13 cellular contexts compared by ENCODE assay signal in genomic region chr10:58943234-58943633, GRCh38.
DNase-seq lines count a peak whose midpoint lies in the region; ATAC-seq and TF ChIP-seq lines count a peak whose summit lies in the region.
"Had no signal": no experiment of that assay in that cellular context is flagged by ENCODE, and none has a peak within 500 bp of the region (broad histone marks: within the 10 kb centered on the region; RNA-seq: fewer than 3 reads in every experiment).

No MANE protein-coding gene starts in this region.

- dilution Hi-C loops in mammary epithelial cell (cut with HindIII; ENCODE audit: low sequenced_read_pairs), result no loop called here

- H3K4me3 Mint-ChIP-seq in HFFc6 (peak overlapping the region; percentile 4; the same call in 1 of the 2 replicates), osteocyte (ENCODE audit: unreplicated experiment) (no peak overlapping the region)
- H3K4me3 Mint-ChIP-seq: CD14-positive monocyte, GM23338 had no signal

- TF ChIP-seq CTCF in AG10803 (conservative IDR thresholded peaks at IDR 0.05; ENCODE audit: low read length) (no peak), HFFc6 (IDR thresholded peaks at IDR 0.05) (no peak), mammary epithelial cell (conservative IDR thresholded peaks at IDR 0.05 in 1 of 2, IDR thresholded peaks at IDR 0.05 in 1 of 2; ENCODE audit: extremely low read depth in 1 of 2, insufficient read depth in 1 of 2, low read depth in 1 of 2, low read length in 2 of 2) (no peak), osteocyte (IDR thresholded peaks at IDR 0.05) (no peak)

- H3K4me3 ChIP-seq in AG10803 (ENCODE audit: low read length) (no peak overlapping the region), mammary epithelial cell (replicated peaks in 1 of 3; ENCODE audit: insufficient read depth in 1 of 3, low read depth in 2 of 3, low read length in 3 of 3) (no peak overlapping the region)
- H3K4me3 ChIP-seq: GM23338 had no signal

- H3K9me3 Mint-ChIP-seq in HFFc6, result peaks cover 3% of the 10 kb centered on the region; the same call in 1 of the 2 replicates
- H3K9me3 Mint-ChIP-seq in osteocyte (ENCODE audit: unreplicated experiment), result peaks cover 11% of the 10 kb centered on the region
- H3K9me3 Mint-ChIP-seq: GM23338 had no signal

- H3K9me3 ChIP-seq in mammary epithelial cell (replicated peaks; ENCODE audit: insufficient read depth, low read length), result no peaks in the 10 kb centered on the region

- no TSS peak for BruUV-seq in mammary epithelial cell (replicated peaks; lab: Mats Ljungman, UMichigan)

- WGBS in mammary epithelial cell (ENCODE audit: low coverage, missing lambda C conversion rate), result 85% methylated on average over 1 of the region's 1 CpG

- no peaks in the 10 kb centered on the region for H3K36me3 Mint-ChIP-seq in HFFc6 (ENCODE audit: low read depth)
- no peaks in the 10 kb centered on the region for H3K36me3 Mint-ChIP-seq in osteocyte (ENCODE audit: unreplicated experiment)
- H3K36me3 Mint-ChIP-seq: CD14-positive monocyte had no signal

- peaks cover 28% of the 10 kb centered on the region for H3K4me1 Mint-ChIP-seq in HFFc6 (ENCODE audit: low read depth)
- H3K4me1 Mint-ChIP-seq in osteocyte (ENCODE audit: unreplicated experiment), result peaks cover 9% of the 10 kb centered on the region
- H3K4me1 Mint-ChIP-seq: CD14-positive monocyte, GM23338 had no signal

- no peaks in the 10 kb centered on the region for H3K79me2 ChIP-seq in mammary epithelial cell (ENCODE audit: insufficient read depth, low read length)

- no peaks in the 10 kb centered on the region for H3K27me3 ChIP-seq in mammary epithelial cell (ENCODE audit: insufficient read depth, low read length)

- peak overlapping the region; percentile 21 for H3K4me2 ChIP-seq in mammary epithelial cell (ENCODE audit: insufficient read depth, low read depth, low read length)
- H3K4me2 ChIP-seq: GM23338 had no signal

- H3K27ac ChIP-seq in mammary epithelial cell (ENCODE audit: insufficient read depth, low read depth, low read length), result no peak overlapping the region

- in situ Hi-C loops in mammary epithelial cell (cut with MboI; ENCODE audit: low sequenced_read_pairs in 2 of 2), result no loop called here
- in situ Hi-C loops in KBM-7 (cut with MboI; ENCODE audit: low pct_unique_long_range_greater_than_20kb, low sequenced_read_pairs), result no loop called here

- no peaks in the 10 kb centered on the region for H3K36me3 ChIP-seq in mammary epithelial cell (ENCODE audit: insufficient read depth, low read length)

- CTCF ChIA-PET in mammary epithelial cell (lab: Charles Lee; ENCODE audit: low non-redundant PET), result no interaction called here

- ATAC-seq in GM21360 (IDR thresholded peaks at IDR 0.05; ENCODE audit: unreplicated experiment), result no peak
- ATAC-seq in HG02623 (IDR thresholded peaks at IDR 0.05; ENCODE audit: unreplicated experiment), result no peak
- ATAC-seq: GM23338, Panc1 had no signal

- intact Hi-C loops in mammary epithelial cell (cut with micrococcal nuclease), result no loop called here

- H2AFZ ChIP-seq in mammary epithelial cell (ENCODE audit: low read depth, low read length), result no peak overlapping the region
- H2AFZ ChIP-seq: GM23338 had no signal

- H3K4me1 ChIP-seq in mammary epithelial cell (ENCODE audit: insufficient read depth, low read length), result peaks cover 3% of the 10 kb centered on the region

- H3K9ac ChIP-seq in mammary epithelial cell (ENCODE audit: insufficient read depth, low read length), result no peak overlapping the region

- H3K27ac Mint-ChIP-seq in HFFc6 (no peak overlapping the region), osteocyte (ENCODE audit: unreplicated experiment) (no peak overlapping the region)
- H3K27ac Mint-ChIP-seq: CD14-positive monocyte, GM23338 had no signal

- no peaks in the 10 kb centered on the region for H4K20me1 ChIP-seq in mammary epithelial cell (ENCODE audit: insufficient read depth, low read length)

- H3K27me3 Mint-ChIP-seq in HFFc6 (ENCODE audit: insufficient read depth), result no peaks in the 10 kb centered on the region; the same call in 1 of the 2 replicates
- H3K27me3 Mint-ChIP-seq in osteocyte (ENCODE audit: unreplicated experiment), result peaks cover 2% of the 10 kb centered on the region

- DNase-seq in AG10803 (ENCODE audit: low read depth) (peak; percentile 82), HFFc6 (no peak), mammary epithelial cell (no peak), iris pigment epithelial cell (ENCODE audit: low read depth) (peak; percentile 25), osteocyte (ENCODE audit: extremely low spot score, unreplicated experiment) (no peak), KBM-7 (no peak)
- DNase-seq: DMS153, Right ventricle myocardium superior had no signal

Comparison
In these comparisons a context has a peak if more than half of its experiments do, and no peak if none do; other contexts are left out.
1. DNase-seq: peak in AG10803 (single experiment) and iris pigment epithelial cell (single experiment); none in HFFc6 (single experiment), mammary epithelial cell (single experiment), osteocyte (single experiment) and KBM-7 (single experiment).